In genomic region chr3:16480861-16481569, GRCh38 we compare ENCODE assay signal across 8 cellular contexts. TPM values are rescaled to one million over a fixed set of nuclear protein-coding genes. Genes with fewer than 3 reads are reported as not detected.
A peak's percentile ranks its signal among the peaks of the same experiment; 100 is the strongest.
DNase-seq lines count a peak whose midpoint lies in the region; ATAC-seq and TF ChIP-seq lines count a peak whose summit lies in the region.

No MANE protein-coding gene starts in this region.

- H3K4me1 Mint-ChIP-seq in Calu3 (ENCODE audit: low read depth, unreplicated experiment) = peaks cover 21% of the 10 kb centered on the region
- H3K4me1 Mint-ChIP-seq in activated CD8-positive, alpha-beta T cell treated with anti-CD3 and anti-CD28 coated beads, Interleukin-2, amount 10 ng/mL, durations not matched to agents 7 days and 5 days (ENCODE audit: low read depth) = peaks cover 81% of the 10 kb centered on the region

- CTCF ChIA-PET in Calu3 (lab: Charles Lee) = interaction anchor here (0.7 kb wide), 1 partner anchor 16 kb away, joined by 3 read pairs; no protein-coding TSS in a partner anchor
- CTCF ChIA-PET in activated CD8-positive, alpha-beta T cell treated with anti-CD3 and anti-CD28 coated beads, Interleukin-2, amount 10 ng/mL, durations not matched to agents 7 days and 5 days (lab: Charles Lee) = interaction anchor here (0.9 to 2.3 kb wide), 3 partner anchors 13 to 162 kb away, joined by 4 to 8 read pairs (median 7); no protein-coding TSS in a partner anchor

- POLR2A ChIA-PET in activated CD8-positive, alpha-beta T cell treated with anti-CD3 and anti-CD28 coated beads, Interleukin-2, amount 10 ng/mL, durations not matched to agents 7 days and 5 days (lab: Charles Lee) = interaction anchor here (1.8 to 2.6 kb wide), 2 partner anchors 13 to 31 kb away, joined by 4 to 23 read pairs; no protein-coding TSS in a partner anchor

- peak overlapping the region; percentile 42 for H3K4me3 Mint-ChIP-seq in Calu3 (ENCODE audit: low read depth, unreplicated experiment)
- H3K4me3 Mint-ChIP-seq in activated CD8-positive, alpha-beta T cell treated with anti-CD3 and anti-CD28 coated beads, Interleukin-2, amount 10 ng/mL, durations not matched to agents 7 days and 5 days = peak overlapping the region; percentile 30

- peak; percentile 7 for DNase-seq in Calu3
- DNase-seq in activated CD8-positive, alpha-beta T cell treated with anti-CD3 and anti-CD28 coated beads, Interleukin-2, amount 10 ng/mL, durations not matched to agents 7 days and 5 days = no peak
- DNase-seq in lung microvascular endothelial cell (ENCODE audit: low read depth in 2 of 2) = peak; percentile 20 to 84
- DNase-seq in NCI-H510A (lab: John Stamatoyannopoulos, UW) = no peak
- no peak for DNase-seq in effector CD4-positive, alpha-beta T cell

- H3K9me3 Mint-ChIP-seq in Calu3 (ENCODE audit: low read depth, unreplicated experiment) = no peaks in the 10 kb centered on the region
- H3K9me3 Mint-ChIP-seq in activated CD8-positive, alpha-beta T cell treated with anti-CD3 and anti-CD28 coated beads, Interleukin-2, amount 10 ng/mL, durations not matched to agents 7 days and 5 days (ENCODE audit: insufficient read depth) = no peaks in the 10 kb centered on the region

- intact Hi-C loops in Calu3 (cut with micrococcal nuclease; ENCODE audit: unreplicated experiment) = no loop called here

- TF ChIP-seq CTCF in Calu3 (IDR thresholded peaks at IDR 0.05; ENCODE audit: unreplicated experiment) = no peak

- no peaks in the 10 kb centered on the region for H3K36me3 Mint-ChIP-seq in Calu3 (ENCODE audit: insufficient read depth, unreplicated experiment)
- peaks cover 70% of the 10 kb centered on the region for H3K36me3 Mint-ChIP-seq in activated CD8-positive, alpha-beta T cell treated with anti-CD3 and anti-CD28 coated beads, Interleukin-2, amount 10 ng/mL, durations not matched to agents 7 days and 5 days (ENCODE audit: low read depth)

- H3K27ac Mint-ChIP-seq in Calu3 (ENCODE audit: unreplicated experiment) = peak overlapping the region; percentile 69
- peak overlapping the region; percentile 83 for H3K27ac Mint-ChIP-seq in activated CD8-positive, alpha-beta T cell treated with anti-CD3 and anti-CD28 coated beads, Interleukin-2, amount 10 ng/mL, durations not matched to agents 7 days and 5 days

- BruUV-seq in Calu3 (replicated peaks; lab: Mats Ljungman, UMichigan) = no TSS peak

- H3K27me3 Mint-ChIP-seq in Calu3 (ENCODE audit: unreplicated experiment) = no peaks in the 10 kb centered on the region
- H3K27me3 Mint-ChIP-seq in activated CD8-positive, alpha-beta T cell treated with anti-CD3 and anti-CD28 coated beads, Interleukin-2, amount 10 ng/mL, durations not matched to agents 7 days and 5 days (ENCODE audit: low read depth) = no peaks in the 10 kb centered on the region

- ATAC-seq in HG02678 (IDR thresholded peaks at IDR 0.05; ENCODE audit: unreplicated experiment) = peak; percentile 38
- peak; percentile 41 for ATAC-seq in activated CD8-positive, alpha-beta T cell treated with anti-CD3 and anti-CD28 coated beads, Interleukin-2, amount 10 ng/mL, durations not matched to agents 7 days and 5 days
- no peak for ATAC-seq in HG03521 (IDR thresholded peaks at IDR 0.05; ENCODE audit: unreplicated experiment)
- ATAC-seq in HG02588 (IDR thresholded peaks at IDR 0.05; ENCODE audit: unreplicated experiment) = no peak

RNA-seq across cellular contexts. Expression of gene RFTN1, which starts 32.5 kb away (rescaled TPM):
- total RNA-seq in Calu3 (2022) (1.6 and 1.8 TPM in 2 replicates), lung microvascular endothelial cell (21.4 and 22.9 TPM in 2 replicates)
- total RNA-seq in activated CD8-positive, alpha-beta T cell treated with anti-CD3 and anti-CD28 coated beads, Interleukin-2, amount 10 ng/mL, durations not matched to agents 7 days and 5 days = 10 to 100 TPM; 59.9 to 63.4 TPM

Comparison
In these comparisons a context has a peak if more than half of its experiments do, and no peak if none do; other contexts are left out.
1. DNase-seq: peak in Calu3 (single experiment) and lung microvascular endothelial cell (2 of 2); none in activated CD8-positive, alpha-beta T cell treated with anti-CD3 and anti-CD28 coated beads, Interleukin-2, amount 10 ng/mL, durations not matched to agents 7 days and 5 days (single experiment), NCI-H510A (single experiment) and effector CD4-positive, alpha-beta T cell (single experiment).
2. ATAC-seq: peak in HG02678 (single experiment) and activated CD8-positive, alpha-beta T cell treated with anti-CD3 and anti-CD28 coated beads, Interleukin-2, amount 10 ng/mL, durations not matched to agents 7 days and 5 days (single experiment); none in HG03521 (single experiment) and HG02588 (single experiment).